20 cellular contexts compared by ENCODE assay signal in genomic region chr20:48181536-48181935, GRCh38.
"Had no signal": no experiment of that assay in that cellular context is flagged by ENCODE, and none has a peak within 500 bp of the region (broad histone marks: within the 10 kb centered on the region; RNA-seq: fewer than 3 reads in every experiment).

No MANE protein-coding gene starts in this region.

- H3K9me3 ChIP-seq: neutrophil, pancreas, stomach, thyroid gland had no signal

- H3K36me3 ChIP-seq: neutrophil, pancreas, stomach, thyroid gland had no signal

- FAIRE-seq: endometrium, frontal cortex, kidney, pancreas had no signal

- H3K4me1 ChIP-seq: pancreas, stomach, thyroid gland had no signal

- H3K27ac ChIP-seq: neutrophil, pancreas, stomach, thyroid gland had no signal

- H3K27me3 ChIP-seq: neutrophil, pancreas, stomach, thyroid gland had no signal

- DNase-seq: cortex of kidney; effector memory CD8-positive, alpha-beta T cell; kidney; natural killer cell; pancreas; stimulated activated CD4-positive, alpha-beta T cell treated with anti-CD3 and anti-CD28 coated beads, Interleukin-12 subunit alpha, Interleukin-12 subunit beta, amount 100 ng/mL, for 4 hours; stimulated activated CD4-positive, alpha-beta T cell treated with anti-CD3 and anti-CD28 coated beads, Interleukin-1b, Interleukin-23, amount 100 ng/mL, for 48 hours; stimulated activated CD4-positive, alpha-beta T cell treated with anti-CD3 and anti-CD28 coated beads, Interleukin-4, amount 100 ng/mL, for 1 hour; stimulated activated CD8-positive, alpha-beta memory T cell treated with anti-CD3 and anti-CD28 coated beads, Interleukin-4, amount 100 ng/mL, for 48 hours; stimulated activated naive CD4-positive, alpha-beta T cell; stomach; thyroid gland; trophoblast cell had no signal

- ATAC-seq: effector memory CD8-positive, alpha-beta T cell; left lobe of liver; natural killer cell; pancreas; sciatic nerve had no signal

- H3K4me3 ChIP-seq: lung, pancreas, smooth muscle cell, stomach, thyroid gland had no signal
